ENCODE assay signal across 1 cellular context in genomic region chr1:175207971-175208370, GRCh38.
TF ChIP-seq lines count a peak whose summit lies in the region.

No MANE protein-coding gene starts in this region.

TF ChIP-seq in H1, 55 proteins besides CTCF, POLR2A, EP300 and RAD21:
- TF ChIP-seq SP1 (IDR thresholded peaks at IDR 0.05; ENCODE audit: low read depth, low read length) (no peak), EZH2 (IDR thresholded peaks at IDR 0.05; ENCODE audit: low read depth, low read length, severe bottlenecking) (no peak), POLR2AphosphoS5 (IDR thresholded peaks at IDR 0.05; ENCODE audit: low read depth, low read length) (no peak), BACH1 (IDR thresholded peaks at IDR 0.05; ENCODE audit: low read length) (no peak), KDM5A (IDR thresholded peaks at IDR 0.05; ENCODE audit: low read length) (no peak), RXRA (IDR thresholded peaks at IDR 0.05; ENCODE audit: insufficient read depth, low read depth, low read length) (no peak), SP4 (IDR thresholded peaks at IDR 0.05; ENCODE audit: low read length) (no peak), SUZ12 (IDR thresholded peaks at IDR 0.05; ENCODE audit: low read length) (no peak)
